ENCODE assay signal across 1 cellular context in genomic region chr19:8321067-8321759, GRCh38.
TF ChIP-seq lines count a peak whose summit lies in the region.

Gene NDUFA7, minus strand, starts transcription at chr19:8321375. Its CDS starts 17 bp downstream, at chr19:8321358.
Gene RPS28, plus strand, starts transcription at chr19:8321496. Its CDS starts 35 bp downstream, at chr19:8321531.

TF ChIP-seq in HepG2, 621 proteins besides CTCF, POLR2A, EP300 and RAD21 (continued from another document and continues in another):
- TF ChIP-seq ZBTB33 (CRISPR knock-in tag; IDR thresholded peaks at IDR 0.05) (peak; percentile 51; the same call in 1 of the 2 replicates), ZNF430 (CRISPR knock-in tag; IDR thresholded peaks at IDR 0.05) (peak; percentile 34; the same call in 1 of the 2 replicates), HBP1 (CRISPR knock-in tag; IDR thresholded peaks at IDR 0.05; ENCODE audit: low read depth) (no peak), ZKSCAN1 (IDR thresholded peaks at IDR 0.05; ENCODE audit: low read length) (no peak), ZSCAN29 (CRISPR knock-in tag; conservative IDR thresholded peaks at IDR 0.05) (0 out of 2 replicates have a peak, but pooled peaks have one; percentile 50), ZNF737 (CRISPR knock-in tag; IDR thresholded peaks at IDR 0.05; ENCODE audit: borderline replicate concordance) (no peak), HMG20B (CRISPR knock-in tag; conservative IDR thresholded peaks at IDR 0.05) (no peak), ZXDC (CRISPR knock-in tag; IDR thresholded peaks at IDR 0.05) (0 out of 2 replicates have a peak, but pooled peaks have one; percentile 68), SRSF9 (IDR thresholded peaks at IDR 0.05; ENCODE audit: borderline replicate concordance, insufficient read depth, low read depth, low read length, poor library complexity, severe bottlenecking) (no peak), ZFP82 (CRISPR knock-in tag; IDR thresholded peaks at IDR 0.05; ENCODE audit: borderline replicate concordance) (no peak), FOXM1 (CRISPR knock-in tag; IDR thresholded peaks at IDR 0.05) (no peak), THYN1 (CRISPR knock-in tag; IDR thresholded peaks at IDR 0.05; ENCODE audit: borderline replicate concordance, low read depth) (no peak), POLR2AphosphoS2 (IDR thresholded peaks at IDR 0.05; ENCODE audit: low read depth, low read length) (peak; percentile 58; the same call in 1 of the 2 replicates), ZNF276 (CRISPR knock-in tag; IDR thresholded peaks at IDR 0.05; ENCODE audit: low read depth) (peak; percentile 47; the same call in 1 of the 2 replicates), MNT (IDR thresholded peaks at IDR 0.05) (peak; percentile 47; the same call in 1 of the 2 replicates), ZKSCAN5 (CRISPR knock-in tag; IDR thresholded peaks at IDR 0.05) (no peak), SMARCC2 (IDR thresholded peaks at IDR 0.05) (no peak), ZNF891 (CRISPR knock-in tag; IDR thresholded peaks at IDR 0.05) (no peak; the same call in 1 of the 2 replicates), RORA (CRISPR knock-in tag; IDR thresholded peaks at IDR 0.05) (no peak), ZNF335 (CRISPR knock-in tag; IDR thresholded peaks at IDR 0.05) (no peak), DMAP1 (CRISPR knock-in tag; IDR thresholded peaks at IDR 0.05) (peak; percentile 84), ATF5 (CRISPR knock-in tag; IDR thresholded peaks at IDR 0.05; ENCODE audit: low read depth) (no peak), KLF16 (CRISPR knock-in tag; IDR thresholded peaks at IDR 0.05) (peak in 1 of 2 experiments; percentile 72; a peak in 1 of 4 replicates), HOXD1 (CRISPR knock-in tag; IDR thresholded peaks at IDR 0.05) (0 out of 2 replicates have a peak, but pooled peaks have one; percentile 65), MATR3 (CRISPR knock-in tag; IDR thresholded peaks at IDR 0.05) (no peak), ZNF790 (CRISPR knock-in tag; IDR thresholded peaks at IDR 0.05; ENCODE audit: borderline replicate concordance) (peak; percentile 25; the same call in 1 of the 2 replicates), SIX1 (CRISPR knock-in tag; IDR thresholded peaks at IDR 0.05; ENCODE audit: borderline replicate concordance) (no peak), ZBTB4 (CRISPR knock-in tag; IDR thresholded peaks at IDR 0.05; ENCODE audit: borderline replicate concordance) (peak; percentile 40; the same call in 1 of the 2 replicates), ZMYM4 (CRISPR knock-in tag; IDR thresholded peaks at IDR 0.05) (peak; percentile 98), ZNF362 (CRISPR knock-in tag; IDR thresholded peaks at IDR 0.05; ENCODE audit: borderline replicate concordance) (0 out of 2 replicates have a peak, but pooled peaks have one; percentile 44), ZFY (CRISPR knock-in tag; IDR thresholded peaks at IDR 0.05) (peak; percentile 88), SKI (IDR thresholded peaks at IDR 0.05; ENCODE audit: partially characterized antibody) (no peak), ZNF225 (CRISPR knock-in tag; IDR thresholded peaks at IDR 0.05) (no peak), EEA1 (CRISPR knock-in tag; IDR thresholded peaks at IDR 0.05; ENCODE audit: borderline replicate concordance) (no peak; the same call in 1 of the 2 replicates), TERF1 (CRISPR knock-in tag; IDR thresholded peaks at IDR 0.05) (no peak), TBX2 (CRISPR knock-in tag; IDR thresholded peaks at IDR 0.05; ENCODE audit: borderline replicate concordance) (peak; percentile 89), ZSCAN21 (CRISPR knock-in tag; IDR thresholded peaks at IDR 0.05; ENCODE audit: borderline replicate concordance) (no peak; the same call in 1 of the 2 replicates), ZNF639 (CRISPR knock-in tag; conservative IDR thresholded peaks at IDR 0.05) (peak; percentile 71; the same call in 1 of the 2 replicates), DNMT3B (CRISPR knock-in tag; conservative IDR thresholded peaks at IDR 0.05) (no peak; the same call in 1 of the 2 replicates), SRSF4 (IDR thresholded peaks at IDR 0.05; ENCODE audit: low read depth, low read length, poor library complexity, severe bottlenecking) (no peak), ATF3 (CRISPR knock-in tag; IDR thresholded peaks at IDR 0.05) (no peak), GZF1 (CRISPR knock-in tag; IDR thresholded peaks at IDR 0.05) (peak; percentile 80; the same call in 1 of the 2 replicates), TAF1 (CRISPR knock-in tag; IDR thresholded peaks at IDR 0.05) (peak; percentile 94), ZNF547 (CRISPR knock-in tag; IDR thresholded peaks at IDR 0.05) (peak; percentile 56), EZH2 (conservative IDR thresholded peaks at IDR 0.05; ENCODE audit: low read depth, low read length) (no peak)
